ENCODE assay signal across 1 cellular context in genomic region chr7:33109758-33110238, GRCh38.
TF ChIP-seq lines count a peak whose summit lies in the region.

No MANE protein-coding gene starts in this region.

TF ChIP-seq in GM12878, 131 proteins besides CTCF, POLR2A, EP300 and RAD21 (continued from another document):
- TF ChIP-seq, protein P1, sequence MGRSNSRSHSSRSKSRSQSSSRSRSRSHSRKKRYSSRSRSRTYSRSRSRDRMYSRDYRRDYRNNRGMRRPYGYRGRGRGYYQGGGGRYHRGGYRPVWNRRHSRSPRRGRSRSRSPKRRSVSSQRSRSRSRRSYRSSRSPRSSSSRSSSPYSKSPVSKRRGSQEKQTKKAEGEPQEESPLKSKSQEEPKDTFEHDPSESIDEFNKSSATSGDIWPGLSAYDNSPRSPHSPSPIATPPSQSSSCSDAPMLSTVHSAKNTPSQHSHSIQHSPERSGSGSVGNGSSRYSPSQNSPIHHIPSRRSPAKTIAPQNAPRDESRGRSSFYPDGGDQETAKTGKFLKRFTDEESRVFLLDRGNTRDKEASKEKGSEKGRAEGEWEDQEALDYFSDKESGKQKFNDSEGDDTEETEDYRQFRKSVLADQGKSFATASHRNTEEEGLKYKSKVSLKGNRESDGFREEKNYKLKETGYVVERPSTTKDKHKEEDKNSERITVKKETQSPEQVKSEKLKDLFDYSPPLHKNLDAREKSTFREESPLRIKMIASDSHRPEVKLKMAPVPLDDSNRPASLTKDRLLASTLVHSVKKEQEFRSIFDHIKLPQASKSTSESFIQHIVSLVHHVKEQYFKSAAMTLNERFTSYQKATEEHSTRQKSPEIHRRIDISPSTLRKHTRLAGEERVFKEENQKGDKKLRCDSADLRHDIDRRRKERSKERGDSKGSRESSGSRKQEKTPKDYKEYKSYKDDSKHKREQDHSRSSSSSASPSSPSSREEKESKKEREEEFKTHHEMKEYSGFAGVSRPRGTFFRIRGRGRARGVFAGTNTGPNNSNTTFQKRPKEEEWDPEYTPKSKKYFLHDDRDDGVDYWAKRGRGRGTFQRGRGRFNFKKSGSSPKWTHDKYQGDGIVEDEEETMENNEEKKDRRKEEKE (IDR thresholded peaks at IDR 0.05) = no peak
- TF ChIP-seq, protein P2, sequence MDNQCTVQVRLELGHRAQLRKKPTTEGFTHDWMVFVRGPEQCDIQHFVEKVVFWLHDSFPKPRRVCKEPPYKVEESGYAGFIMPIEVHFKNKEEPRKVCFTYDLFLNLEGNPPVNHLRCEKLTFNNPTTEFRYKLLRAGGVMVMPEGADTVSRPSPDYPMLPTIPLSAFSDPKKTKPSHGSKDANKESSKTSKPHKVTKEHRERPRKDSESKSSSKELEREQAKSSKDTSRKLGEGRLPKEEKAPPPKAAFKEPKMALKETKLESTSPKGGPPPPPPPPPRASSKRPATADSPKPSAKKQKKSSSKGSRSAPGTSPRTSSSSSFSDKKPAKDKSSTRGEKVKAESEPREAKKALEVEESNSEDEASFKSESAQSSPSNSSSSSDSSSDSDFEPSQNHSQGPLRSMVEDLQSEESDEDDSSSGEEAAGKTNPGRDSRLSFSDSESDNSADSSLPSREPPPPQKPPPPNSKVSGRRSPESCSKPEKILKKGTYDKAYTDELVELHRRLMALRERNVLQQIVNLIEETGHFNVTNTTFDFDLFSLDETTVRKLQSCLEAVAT (IDR thresholded peaks at IDR 0.05) = no peak
- TF ChIP-seq RAD51 (IDR thresholded peaks at IDR 0.05) (no peak), BHLHE40 (IDR thresholded peaks at IDR 0.05; ENCODE audit: borderline replicate concordance in 1 of 2, low read depth in 2 of 2, low read length in 1 of 2) (no peak), SUPT20H (IDR thresholded peaks at IDR 0.05; ENCODE audit: borderline replicate concordance, control insufficient read depth, low read depth, low read length) (no peak), E2F8 (IDR thresholded peaks at IDR 0.05; ENCODE audit: low read depth, partially characterized antibody) (no peak), ETV6 (conservative IDR thresholded peaks at IDR 0.05 in 1 of 2, IDR thresholded peaks at IDR 0.05 in 1 of 2; ENCODE audit: borderline replicate concordance in 1 of 2, low read depth in 1 of 2) (no peak), HDAC6 (IDR thresholded peaks at IDR 0.05; ENCODE audit: unreplicated experiment) (no peak), TARDBP (IDR thresholded peaks at IDR 0.05; ENCODE audit: borderline replicate concordance) (no peak), ZNF274 (IDR thresholded peaks at IDR 0.05; ENCODE audit: insufficient read depth, insufficient read length) (no peak), BMI1 (IDR thresholded peaks at IDR 0.05; ENCODE audit: borderline replicate concordance) (no peak), ESRRA (IDR thresholded peaks at IDR 0.05; ENCODE audit: low read length) (no peak), ATF7 (IDR thresholded peaks at IDR 0.05; ENCODE audit: low read depth) (peak; percentile 96), USF2 (IDR thresholded peaks at IDR 0.05; ENCODE audit: borderline replicate concordance, low read depth, low read length) (no peak), STAT1 (conservative IDR thresholded peaks at IDR 0.05) (no peak), JUND (IDR thresholded peaks at IDR 0.05; ENCODE audit: low read depth, low read length) (peak; percentile 42; the same call in 1 of the 2 replicates), STAT3 (IDR thresholded peaks at IDR 0.05; ENCODE audit: low read depth, low read length) (no peak)
- TF ChIP-seq, protein P3, sequence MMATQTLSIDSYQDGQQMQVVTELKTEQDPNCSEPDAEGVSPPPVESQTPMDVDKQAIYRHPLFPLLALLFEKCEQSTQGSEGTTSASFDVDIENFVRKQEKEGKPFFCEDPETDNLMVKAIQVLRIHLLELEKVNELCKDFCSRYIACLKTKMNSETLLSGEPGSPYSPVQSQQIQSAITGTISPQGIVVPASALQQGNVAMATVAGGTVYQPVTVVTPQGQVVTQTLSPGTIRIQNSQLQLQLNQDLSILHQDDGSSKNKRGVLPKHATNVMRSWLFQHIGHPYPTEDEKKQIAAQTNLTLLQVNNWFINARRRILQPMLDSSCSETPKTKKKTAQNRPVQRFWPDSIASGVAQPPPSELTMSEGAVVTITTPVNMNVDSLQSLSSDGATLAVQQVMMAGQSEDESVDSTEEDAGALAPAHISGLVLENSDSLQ (IDR thresholded peaks at IDR 0.05) = 0 out of 2 replicates have a peak, but pooled peaks have one; percentile 47
